8 cellular contexts compared by ENCODE assay signal in the genomic region with DNA sequence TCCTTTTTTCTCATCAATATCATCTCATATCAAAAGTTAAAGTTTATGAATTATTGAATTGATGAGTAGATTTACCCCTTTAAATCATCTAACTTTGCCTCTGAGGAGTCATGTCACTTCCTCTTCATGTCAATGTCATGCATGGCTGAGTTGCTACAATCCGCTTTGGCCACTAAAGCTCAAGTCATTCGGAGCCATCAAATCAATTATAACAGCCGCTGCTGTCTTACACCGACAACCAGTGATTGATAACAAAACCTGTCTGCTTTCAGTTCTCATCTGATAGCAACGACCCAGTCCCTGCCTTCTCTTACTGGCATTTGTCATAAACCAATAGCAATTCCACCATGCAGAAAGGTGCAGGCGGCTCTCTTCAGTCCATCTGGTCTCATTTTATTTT.
A peak's percentile ranks its signal among the peaks of the same experiment; 100 is the strongest.
DNase-seq lines count a peak whose midpoint lies in the region; ATAC-seq and TF ChIP-seq lines count a peak whose summit lies in the region.

No MANE protein-coding gene starts in this region.

- no peak for TF ChIP-seq POLR2A in Peyer's patch (IDR thresholded peaks at IDR 0.05)

- H3K27ac ChIP-seq in Peyer's patch: no peak overlapping the region

- TF ChIP-seq CTCF in BE2C (IDR thresholded peaks at IDR 0.05; ENCODE audit: low read depth, low read length) (no peak), Peyer's patch (IDR thresholded peaks at IDR 0.05) (no peak)

- H3K9me3 ChIP-seq in BE2C (no peaks in the 10 kb centered on the region), Peyer's patch (no peaks in the 10 kb centered on the region)

- H3K27me3 ChIP-seq in BE2C: no peaks in the 10 kb centered on the region
- H3K27me3 ChIP-seq in Peyer's patch: no peaks in the 10 kb centered on the region

- DNase-seq in BE2C (peak; percentile 69), HT-29 (ENCODE audit: low spot score) (no peak), CD1c-positive myeloid dendritic cell (ENCODE audit: extremely low spot score) (no peak), DMS 273 treated with DMSO at 0.1 percent for 48 hours (lab: John Stamatoyannopoulos, UW) (no peak), Peyer's patch (no peak)

- ATAC-seq in GM18870 (IDR thresholded peaks at IDR 0.05; ENCODE audit: unreplicated experiment): peak; percentile 100
- ATAC-seq in HG02623 (IDR thresholded peaks at IDR 0.05; ENCODE audit: unreplicated experiment): peak; percentile 100
- ATAC-seq in HG03571 (IDR thresholded peaks at IDR 0.05; ENCODE audit: unreplicated experiment): peak; percentile 100

- H3K4me3 ChIP-seq in BE2C (ENCODE audit: low read depth, low read length) (no peak overlapping the region), Peyer's patch (no peak overlapping the region)

- H3K36me3 ChIP-seq in BE2C (no peaks in the 10 kb centered on the region), Peyer's patch (no peaks in the 10 kb centered on the region)

- peaks cover 27% of the 10 kb centered on the region for H3K4me1 ChIP-seq in BE2C
- H3K4me1 ChIP-seq in Peyer's patch: no peaks in the 10 kb centered on the region
